Comparison of ENCODE assay signal across 26 cellular contexts in genomic region chr11:66747480-66747879, GRCh38. TPM values are rescaled to one million over a fixed set of nuclear protein-coding genes. Genes with fewer than 3 reads are reported as not detected.
A peak's percentile ranks its signal among the peaks of the same experiment; 100 is the strongest.
DNase-seq lines count a peak whose midpoint lies in the region; ATAC-seq and TF ChIP-seq lines count a peak whose summit lies in the region.
"Had no signal": no experiment of that assay in that cellular context is flagged by ENCODE, and none has a peak within 500 bp of the region (broad histone marks: within the 10 kb centered on the region; RNA-seq: fewer than 3 reads in every experiment).

No MANE protein-coding gene starts in this region.

- CTCF ChIA-PET in CD8-positive, alpha-beta memory T cell (lab: Charles Lee), result no interaction called here

- H3K4me3 Mint-ChIP-seq in CD8-positive, alpha-beta memory T cell, result peak overlapping the region in 4 of 7 donors; percentile 19 to 76 (median 52)
- H3K4me3 Mint-ChIP-seq in chondrocyte (ENCODE audit: unreplicated experiment) (no peak overlapping the region), neural progenitor cell (peak overlapping the region; percentile 54)
- H3K4me3 Mint-ChIP-seq: activated CD4-positive, alpha-beta T cell treated with anti-CD3 and anti-CD28 coated beads, Interleukin-2, amount 10 ng/mL, durations not matched to agents 24 days and 14 days; CD14-positive monocyte; central memory CD8-positive, alpha-beta T cell had no signal

- H3K9ac ChIP-seq in Karpas-422 (ENCODE audit: low read length), result no peak overlapping the region
- no peak overlapping the region for H3K9ac ChIP-seq in neural progenitor cell
- H3K9ac ChIP-seq: parathyroid adenoma had no signal

- H2AFZ ChIP-seq in Karpas-422 (ENCODE audit: low read length), result no peak overlapping the region
- H2AFZ ChIP-seq in neural progenitor cell (replicated peaks), result no peak overlapping the region
- H2AFZ ChIP-seq: parathyroid adenoma had no signal

- ATAC-seq in mucosa of descending colon, result no peak

- no peaks in the 10 kb centered on the region for H3K27me3 ChIP-seq in CD8-positive, alpha-beta memory T cell (ENCODE audit: insufficient read depth, low read length, poor library complexity, severe bottlenecking)
- H3K27me3 ChIP-seq in Karpas-422 (ENCODE audit: low read length) (no peaks in the 10 kb centered on the region), neural progenitor cell (no peaks in the 10 kb centered on the region)
- H3K27me3 ChIP-seq: dorsolateral prefrontal cortex, right atrium auricular region had no signal

- intact Hi-C loops in mucosa of descending colon (cut with DNase I, micrococcal nuclease), result no loop called here

- H3K27me3 Mint-ChIP-seq in CD8-positive, alpha-beta memory T cell, result no peaks in the 10 kb centered on the region
- H3K27me3 Mint-ChIP-seq in chondrocyte (ENCODE audit: low read depth), result no peaks in the 10 kb centered on the region
- peaks cover 1% of the 10 kb centered on the region for H3K27me3 Mint-ChIP-seq in neural progenitor cell (ENCODE audit: insufficient read depth, low read depth)
- H3K27me3 Mint-ChIP-seq: activated CD4-positive, alpha-beta T cell treated with anti-CD3 and anti-CD28 coated beads, Interleukin-2, amount 10 ng/mL, durations not matched to agents 24 days and 14 days; central memory CD8-positive, alpha-beta T cell had no signal

- no peak overlapping the region for H3K4me3 ChIP-seq in CD8-positive, alpha-beta memory T cell (ENCODE audit: low read length)
- H3K4me3 ChIP-seq in Karpas-422 (ENCODE audit: low read length), result no peak overlapping the region
- H3K4me3 ChIP-seq in neural progenitor cell, result no peak overlapping the region
- H3K4me3 ChIP-seq in mucosa of descending colon, result no peak overlapping the region
- H3K4me3 ChIP-seq: dorsolateral prefrontal cortex, left ventricle myocardium inferior, right atrium auricular region had no signal

- H3K79me2 ChIP-seq in Karpas-422 (ENCODE audit: low read length) (peaks cover 55% of the 10 kb centered on the region), neural progenitor cell (ENCODE audit: low read depth) (peaks cover 72% of the 10 kb centered on the region)
- H3K79me2 ChIP-seq: parathyroid adenoma had no signal

- H3K4me1 ChIP-seq in CD8-positive, alpha-beta memory T cell (ENCODE audit: insufficient read depth, low read length), result no peaks in the 10 kb centered on the region
- H3K4me1 ChIP-seq in Karpas-422 (ENCODE audit: low read length), result peaks cover 41% of the 10 kb centered on the region
- H3K4me1 ChIP-seq in neural progenitor cell, result no peaks in the 10 kb centered on the region
- H3K4me1 ChIP-seq in mucosa of descending colon (ENCODE audit: low read depth), result peaks cover 14% of the 10 kb centered on the region
- H3K4me1 ChIP-seq: parathyroid adenoma had no signal

- H3K9me3 Mint-ChIP-seq in CD8-positive, alpha-beta memory T cell, result no peaks in the 10 kb centered on the region
- H3K9me3 Mint-ChIP-seq in chondrocyte (ENCODE audit: low read depth) (no peaks in the 10 kb centered on the region), neural progenitor cell (no peaks in the 10 kb centered on the region)
- H3K9me3 Mint-ChIP-seq: activated CD4-positive, alpha-beta T cell treated with anti-CD3 and anti-CD28 coated beads, Interleukin-2, amount 10 ng/mL, durations not matched to agents 24 days and 14 days; central memory CD8-positive, alpha-beta T cell; nephron progenitor cell had no signal

- DNase-seq in CD8-positive, alpha-beta memory T cell, result no peak
- DNase-seq in Karpas-422 (no peak), chondrocyte (ENCODE audit: low spot score) (no peak), neural progenitor cell (ENCODE audit: low spot score) (no peak), hepatic stellate cell (ENCODE audit: low spot score) (no peak), mucosa of descending colon (no peak), NCI-H2171 (lab: John Stamatoyannopoulos, UW) (no peak)
- DNase-seq: activated CD4-positive, alpha-beta T cell treated with anti-CD3 and anti-CD28 coated beads, Interleukin-2, amount 10 ng/mL, durations not matched to agents 24 days and 14 days; activated gamma-delta T cell treated with Interleukin-2 at 50 U/mL for 16 hours; activated T-cell treated with anti-CD3 and anti-CD28 coated beads, Interleukin-2, amount 50 U/mL, for 1 hour; dorsolateral prefrontal cortex; KBM-7; left ventricle myocardium inferior; midbrain; NCI-H1417; NCI-H2081 treated with DMSO at 0.1 percent for 48 hours; NCI-H446 treated with DMSO at 0.1 percent for 48 hours; NCI-H82; nephron progenitor cell; T-helper 9 cell; trophoblast cell; WERI-Rb-1 had no signal

- H3K9me2 ChIP-seq in Karpas-422 (replicated peaks; ENCODE audit: insufficient read depth, low read length), result no peaks in the 10 kb centered on the region

- H4K20me1 ChIP-seq in Karpas-422 (ENCODE audit: insufficient read depth, low read depth, low read length) (no peaks in the 10 kb centered on the region), neural progenitor cell (ENCODE audit: low read depth) (peaks cover 8% of the 10 kb centered on the region)

- POLR2A ChIA-PET in CD8-positive, alpha-beta memory T cell (lab: Charles Lee), result no interaction called here

- H3F3A ChIP-seq in neural progenitor cell (ENCODE audit: low read depth), result peaks cover 25% of the 10 kb centered on the region

- no peaks in the 10 kb centered on the region for H3K36me3 ChIP-seq in CD8-positive, alpha-beta memory T cell (ENCODE audit: insufficient read depth, low read length)
- H3K36me3 ChIP-seq in Karpas-422 (ENCODE audit: insufficient read depth, low read length) (no peaks in the 10 kb centered on the region), neural progenitor cell (no peaks in the 10 kb centered on the region), mucosa of descending colon (ENCODE audit: low read depth) (no peaks in the 10 kb centered on the region)
- H3K36me3 ChIP-seq: left ventricle myocardium inferior, right atrium auricular region, WERI-Rb-1 had no signal

- TF ChIP-seq CTCF in chondrocyte (IDR thresholded peaks at IDR 0.05), result no peak
- no peak for TF ChIP-seq CTCF in neural progenitor cell (IDR thresholded peaks at IDR 0.05)
- TF ChIP-seq CTCF in mucosa of descending colon (IDR thresholded peaks at IDR 0.05), result no peak

- peaks cover 0 to 4% (median 0%) of the 10 kb centered on the region in 3 donors for H3K36me3 Mint-ChIP-seq in CD8-positive, alpha-beta memory T cell
- no peaks in the 10 kb centered on the region for H3K36me3 Mint-ChIP-seq in chondrocyte (ENCODE audit: low read depth)
- peaks cover 5% of the 10 kb centered on the region for H3K36me3 Mint-ChIP-seq in neural progenitor cell
- H3K36me3 Mint-ChIP-seq: CD14-positive monocyte had no signal

- H3K9me3 ChIP-seq in CD8-positive, alpha-beta memory T cell (ENCODE audit: low read length), result no peaks in the 10 kb centered on the region
- H3K9me3 ChIP-seq in Karpas-422 (ENCODE audit: low read length) (no peaks in the 10 kb centered on the region), neural progenitor cell (ENCODE audit: low read depth) (no peaks in the 10 kb centered on the region), mucosa of descending colon (no peaks in the 10 kb centered on the region)
- H3K9me3 ChIP-seq: left ventricle myocardium inferior, right atrium auricular region had no signal

- peaks cover 0 to 17% (median 3%) of the 10 kb centered on the region in 3 donors for H3K4me1 Mint-ChIP-seq in CD8-positive, alpha-beta memory T cell
- H3K4me1 Mint-ChIP-seq in chondrocyte (ENCODE audit: low read depth) (peaks cover 27% of the 10 kb centered on the region), neural progenitor cell (peaks cover 14% of the 10 kb centered on the region)

- H3K27ac ChIP-seq in CD8-positive, alpha-beta memory T cell (ENCODE audit: low read depth, low read length), result no peak overlapping the region
- no peak overlapping the region for H3K27ac ChIP-seq in Karpas-422 (ENCODE audit: low read length)
- H3K27ac ChIP-seq in neural progenitor cell, result no peak overlapping the region
- H3K27ac ChIP-seq: dorsolateral prefrontal cortex, left ventricle myocardium inferior, parathyroid adenoma, right atrium auricular region, WERI-Rb-1 had no signal

- peak overlapping the region in 2 of 8 donors; percentile 54 to 72 for H3K27ac Mint-ChIP-seq in CD8-positive, alpha-beta memory T cell
- peak overlapping the region; percentile 9 for H3K27ac Mint-ChIP-seq in chondrocyte (ENCODE audit: unreplicated experiment)
- H3K27ac Mint-ChIP-seq in neural progenitor cell, result no peak overlapping the region
- H3K27ac Mint-ChIP-seq: activated CD4-positive, alpha-beta T cell treated with anti-CD3 and anti-CD28 coated beads, Interleukin-2, amount 10 ng/mL, durations not matched to agents 24 days and 14 days; CD14-positive monocyte; nephron progenitor cell had no signal

- H3K4me2 ChIP-seq in Karpas-422 (ENCODE audit: low read depth, low read length, poor library complexity, severe bottlenecking) (peak overlapping the region; percentile 48), neural progenitor cell (no peak overlapping the region)

RNA-seq across cellular contexts. Expression of gene SPTBN2, which starts 18.5 kb away (rescaled TPM):
- under 1 TPM; 0.81 to 0.84 TPM for total RNA-seq in CD8-positive, alpha-beta memory T cell
- not detected for polyA plus RNA-seq in CD8-positive, alpha-beta memory T cell
- total RNA-seq in Karpas-422 (2014; rRNA removed; shearing (Covaris generic); ENCODE audit: low replicate concordance), result 18.9 and 72.0 TPM in 2 replicates
- 13.2 to 18.6 TPM (median 15.7 TPM) in 3 replicates for total RNA-seq in chondrocyte
- 14.5 and 51.7 TPM in 2 replicates for total RNA-seq in neural progenitor cell (ENCODE audit: low replicate concordance)
- 10 to 100 TPM in 1 of 3 donors, 1 to 10 TPM in 2; 3.7 to 10.0 (median 6.3) TPM for total RNA-seq in mucosa of descending colon
- polyA plus RNA-seq: CD14-positive monocyte had no signal
